In genomic region chr13:105545811-105546210, GRCh38 we compare ENCODE assay signal across 30 cellular contexts.
"Had no signal": no experiment of that assay in that cellular context is flagged by ENCODE, and none has a peak within 500 bp of the region (broad histone marks: within the 10 kb centered on the region; RNA-seq: fewer than 3 reads in every experiment).

No MANE protein-coding gene starts in this region.

- H3K27ac ChIP-seq: adrenal gland, body of pancreas, brain microvascular endothelial cell, breast epithelium, VCaP had no signal

- DNase-seq: activated B cell treated with CpG ODN at 0.5 μM for 24 hours; activated CD4-positive, alpha-beta memory T cell treated with anti-CD3 and anti-CD28 coated beads for 36 hours; activated CD4-positive, alpha-beta T cell treated with anti-CD3 and anti-CD28 coated beads for 4 hours; activated CD4-positive, alpha-beta T cell treated with anti-CD3 and anti-CD28 coated beads, Interleukin-2, amount 10 ng/mL, durations not matched to agents 24 days and 14 days; activated CD4-positive, alpha-beta T cell treated with anti-CD3 and anti-CD28 coated beads, Interleukin-2, amount 50 U/mL, for 1 hour; activated CD4-positive, alpha-beta T cell treated with anti-CD3 and anti-CD28 coated beads, Interleukin-2, amount 50 U/mL, for 4 hours; activated CD4-positive, CD25-positive, alpha-beta regulatory T cell treated with anti-CD3 and anti-CD28 coated beads, Interleukin-2, amount 50 U/mL, for 72 hours; activated CD8-positive, alpha-beta memory T cell treated with anti-CD3 and anti-CD28 coated beads, Interleukin-2, amount 50 U/mL, for 4 hours; activated CD8-positive, alpha-beta T cell treated with anti-CD3 and anti-CD28 coated beads for 36 hours; activated effector memory CD4-positive, alpha-beta T cell treated with anti-CD3 and anti-CD28 coated beads, Interleukin-2, amount 50 U/mL, for 16 hours; activated gamma-delta T cell treated with Interleukin-2 at 50 U/mL for 16 hours; activated naive CD4-positive, alpha-beta T cell; activated naive CD4-positive, alpha-beta T cell treated with anti-CD3 and anti-CD28 coated beads for 36 hours; activated naive CD4-positive, alpha-beta T cell treated with anti-CD3 and anti-CD28 coated beads, Interleukin-2, amount 50 U/mL, for 16 hours; activated naive CD8-positive, alpha-beta T cell treated with anti-CD3 and anti-CD28 coated beads for 36 hours; activated T-cell treated with anti-CD3 and anti-CD28 coated beads for 4 hours; activated T-cell treated with anti-CD3 and anti-CD28 coated beads, Interleukin-2, amount 50 U/mL, for 1 hour; activated T-cell treated with anti-CD3 and anti-CD28 coated beads, Interleukin-2, amount 50 U/mL, for 4 hours; activated T-cell treated with anti-CD3 and anti-CD28 coated beads, Interleukin-2, amount 50 U/mL, for 72 hours; adrenal gland; amniotic stem cell; aorta; body of pancreas; brain microvascular endothelial cell; central memory CD4-positive, alpha-beta T cell; T-helper 9 cell had no signal

- H3K4me1 ChIP-seq: adrenal gland, body of pancreas, breast epithelium had no signal

- H3K36me3 ChIP-seq: adrenal gland, brain microvascular endothelial cell, breast epithelium had no signal

- H3K4me3 ChIP-seq: adrenal gland, body of pancreas, breast epithelium had no signal

- H3K9me3 ChIP-seq: adrenal gland, body of pancreas, breast epithelium had no signal

- H3K27me3 ChIP-seq: adrenal gland, body of pancreas, brain microvascular endothelial cell, breast epithelium had no signal

- ATAC-seq: activated CD8-positive, alpha-beta T cell treated with anti-CD3 and anti-CD28 coated beads for 36 hours; activated naive CD4-positive, alpha-beta T cell treated with anti-CD3 and anti-CD28 coated beads, Interleukin-2, amount 50 U/mL, for 72 hours; activated T-cell treated with anti-CD3 and anti-CD28 coated beads, Interleukin-2, amount 50 U/mL, for 4 hours; activated T-cell treated with anti-CD3 and anti-CD28 coated beads, Interleukin-2, amount 50 U/mL, for 72 hours; activated T-helper 17 cell treated with anti-CD3 and anti-CD28 coated beads, Interleukin-2, amount 50 U/mL, for 72 hours; body of pancreas had no signal
